In the genomic region with DNA sequence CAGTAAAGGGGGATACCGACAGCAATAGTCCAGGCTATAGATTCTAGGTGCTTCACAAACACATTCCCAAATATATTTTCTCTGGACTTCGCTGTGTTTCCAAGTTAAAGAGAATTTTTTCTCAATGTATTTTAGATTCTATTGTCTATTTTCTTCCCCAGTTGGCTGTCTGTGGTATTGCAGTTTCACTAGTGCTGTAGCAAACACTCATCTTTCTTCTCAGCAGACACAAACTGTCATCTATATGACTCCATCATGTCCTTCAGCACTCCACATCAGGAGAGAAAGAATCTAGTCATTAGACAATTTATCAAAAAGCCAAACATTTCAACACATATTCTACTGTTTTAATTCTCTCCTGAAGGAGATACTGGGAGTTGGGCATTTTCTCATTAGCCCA, we compare ENCODE assay signal across 12 cellular contexts. TPM values are rescaled to one million over a fixed set of nuclear protein-coding genes. Genes with fewer than 3 reads are reported as not detected.
"Had no signal": no experiment of that assay in that cellular context is flagged by ENCODE, and none has a peak within 500 bp of the region (broad histone marks: within the 10 kb centered on the region; RNA-seq: fewer than 3 reads in every experiment).

A gene (plus strand): TSS at position 161 of the 400 bp plus-strand sequence.

RNA-seq across cellular contexts. Expression of the gene that starts here (rescaled TPM):
- total RNA-seq: activated B cell treated with CpG ODN at 0.5 μM for 24 hours; activated CD4-positive, alpha-beta memory T cell treated with anti-CD3 and anti-CD28 coated beads for 36 hours; activated naive CD4-positive, alpha-beta T cell treated with anti-CD3 and anti-CD28 coated beads, Interleukin-2, amount 50 U/mL, for 72 hours; activated T-helper 1 cell treated with anti-CD3 and anti-CD28 coated beads, Interleukin-12 subunit alpha, Interleukin-12 subunit beta, Interleukin-2, Interleukin-4 antibody, amounts not matched to agents 30 ng/mL and 10 ng/mL and 1 ng/mL, durations not matched to agents 14 hours and 24 hours and 36 hours; adrenal gland; astrocyte; body of pancreas; breast epithelium; Peyer's patch; SJCRH30; T-helper 17 cell had no signal
- polyA plus RNA-seq: adrenal gland, SK-N-SH had no signal
